8 cellular contexts compared by ENCODE assay signal in the genomic region with DNA sequence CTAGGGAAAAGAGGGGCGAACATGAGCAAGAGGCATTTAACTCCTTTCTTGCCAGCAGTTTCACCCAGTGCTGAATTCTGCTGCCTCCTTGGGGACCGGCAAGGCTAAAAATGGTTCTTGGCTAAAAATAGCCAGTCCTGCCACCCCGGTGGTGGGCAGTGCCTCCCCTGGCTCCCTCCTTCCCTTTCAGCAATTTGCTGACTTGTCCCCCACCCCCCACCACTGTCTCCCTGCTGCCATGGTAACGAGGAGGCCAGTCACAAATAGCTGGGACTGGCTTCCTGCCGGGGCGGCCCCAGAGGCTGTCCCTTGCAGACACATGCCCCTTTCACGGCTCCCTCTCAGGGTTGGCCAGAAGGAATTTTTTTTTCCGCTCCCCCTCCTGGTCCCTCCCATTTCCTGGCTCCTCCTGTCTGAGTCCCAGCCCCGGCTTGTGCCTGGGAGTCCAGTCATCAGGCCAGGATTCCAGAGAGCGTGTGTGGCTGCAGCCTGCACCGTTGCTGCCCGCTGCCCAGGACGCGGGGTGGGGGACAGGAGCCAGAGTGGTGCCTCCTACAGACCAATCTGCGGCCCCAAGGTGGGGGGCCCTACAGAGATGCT.
DNase-seq lines count a peak whose midpoint lies in the region; TF ChIP-seq lines count a peak whose summit lies in the region.

No MANE protein-coding gene starts in this region.

- no peaks in the 10 kb centered on the region for H3K27me3 ChIP-seq in H7 (ENCODE audit: control insufficient read depth, insufficient read depth, low read length)
- no peaks in the 10 kb centered on the region for H3K27me3 ChIP-seq in brain microvascular endothelial cell (replicated peaks)

- in situ Hi-C loops in brain microvascular endothelial cell (cut with HindIII; ENCODE audit: low pct_ligation_motif_present, low sequenced_read_pairs), result no loop called here

- H3K36me3 ChIP-seq in H7 (replicated peaks; ENCODE audit: control insufficient read depth, insufficient read depth, low read length) (peaks cover 13% of the 10 kb centered on the region), brain microvascular endothelial cell (replicated peaks) (peaks cover 24% of the 10 kb centered on the region)

- DNase-seq in GM04504 (ENCODE audit: low read depth), result peak; percentile 98
- DNase-seq in H7, result peak; percentile 97
- DNase-seq in NCI-H2227 (lab: John Stamatoyannopoulos, UW; ENCODE audit: unreplicated experiment), result peak; percentile 94
- peak; percentile 99 for DNase-seq in brain microvascular endothelial cell
- peak; percentile 94 for DNase-seq in iPS DF 19.7 (ENCODE audit: low read depth, low spot score)
- peak; percentile 90 for DNase-seq in putamen (ENCODE audit: low spot score)
- no peak for DNase-seq in effector CD4-positive, alpha-beta T cell
- no peak for DNase-seq in germinal center (ENCODE audit: low spot score)

- no peak for TF ChIP-seq CTCF in brain microvascular endothelial cell (IDR thresholded peaks at IDR 0.05; ENCODE audit: low read depth, low read length, missing control alignments)

- H3K4me3 ChIP-seq in H7 (ENCODE audit: insufficient read depth, low read depth, low read length) (peak overlapping the region; percentile 66), brain microvascular endothelial cell (ENCODE audit: low read depth, low read length) (peak overlapping the region; percentile 86)

- H3K27ac ChIP-seq in brain microvascular endothelial cell, result peak overlapping the region; percentile 74

Comparison
In these comparisons a context has a peak if more than half of its experiments do, and no peak if none do; other contexts are left out.
1. DNase-seq: peak in GM04504 (single experiment), H7 (single experiment), NCI-H2227 (single experiment), brain microvascular endothelial cell (single experiment), iPS DF 19.7 (single experiment) and putamen (single experiment); none in effector CD4-positive, alpha-beta T cell (single experiment) and germinal center (single experiment).